Comparison of ENCODE assay signal across 17 cellular contexts in the genomic region with DNA sequence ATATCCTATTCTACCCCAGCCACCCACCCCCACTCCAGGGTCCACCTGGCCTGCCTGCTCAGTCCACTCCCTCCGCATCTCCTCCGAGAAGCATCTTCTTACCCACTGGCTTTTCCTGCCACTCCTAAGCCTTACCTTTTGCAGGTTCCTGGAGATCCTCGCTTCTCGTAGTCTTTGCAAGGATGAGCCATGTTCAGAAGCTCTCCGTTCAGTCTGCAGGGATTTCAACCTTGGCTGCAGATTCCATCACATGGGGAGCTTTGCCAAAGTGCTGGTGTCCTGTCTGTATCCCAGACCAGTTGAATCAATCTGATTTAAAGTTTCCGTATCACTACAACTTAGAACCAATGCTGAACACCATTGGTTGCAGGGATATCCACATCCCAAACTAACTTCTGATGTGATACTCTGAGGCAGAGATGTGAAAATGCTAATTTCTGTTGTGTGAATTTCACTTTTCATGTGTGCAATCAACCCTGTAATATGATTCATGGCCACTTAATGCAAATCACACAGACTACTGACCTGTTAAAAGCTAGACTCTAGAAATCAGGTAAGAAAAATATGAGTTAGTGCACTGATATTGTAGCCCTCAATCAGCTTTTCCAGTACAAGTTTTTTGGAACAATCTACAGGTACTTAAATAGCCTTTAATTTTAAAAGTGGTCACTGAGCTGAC.
DNase-seq lines count a peak whose midpoint lies in the region; ATAC-seq, FAIRE-seq and TF ChIP-seq lines count a peak whose summit lies in the region.
"Had no signal": no experiment of that assay in that cellular context is flagged by ENCODE, and none has a peak within 500 bp of the region (broad histone marks: within the 10 kb centered on the region; RNA-seq: fewer than 3 reads in every experiment).

No MANE protein-coding gene starts in this region.

- TF ChIP-seq CTCF in PC-3 (conservative IDR thresholded peaks at IDR 0.05; ENCODE audit: low read depth, low read length), result no peak
- TF ChIP-seq CTCF in GM12878 (IDR thresholded peaks at IDR 0.05 in 2 of 3, conservative IDR thresholded peaks at IDR 0.05 in 1 of 3; ENCODE audit: control insufficient read depth in 2 of 3, extremely low read depth in 1 of 3, insufficient read depth in 1 of 3, low read depth in 3 of 3, low read length in 3 of 3), result no peak
- no peak for TF ChIP-seq CTCF in neural crest cell (conservative IDR thresholded peaks at IDR 0.05)

- TF ChIP-seq EP300 in GM12878 (IDR thresholded peaks at IDR 0.05; ENCODE audit: borderline replicate concordance in 1 of 2, control insufficient read depth in 1 of 2, low read depth in 2 of 2, low read length in 2 of 2), result no peak

- RAD21 ChIA-PET in GM12878 (lab: Charles Lee; ENCODE audit: unreplicated experiment), result no interaction called here

- H3K27me3 Mint-ChIP-seq in neural crest cell (ENCODE audit: low read depth), result no peaks in the 10 kb centered on the region

- no peak for FAIRE-seq in GM12878 (lab: Jason Lieb, UNC)
- FAIRE-seq: small intestine had no signal

- SMC1A ChIA-PET in GM12878 (lab: Charles Lee; ENCODE audit: uncharacterized antibody, unreplicated experiment), result interaction anchor here (1.1 kb wide), 1 partner anchor 12 kb away, joined by 4 read pairs; no protein-coding TSS in a partner anchor

- H3K4me3 ChIP-seq in PC-3 (ENCODE audit: low read length) (no peak overlapping the region), GM12878 (no peak overlapping the region)
- H3K4me3 ChIP-seq: testis had no signal

- H3K9me3 Mint-ChIP-seq in neural crest cell, result no peaks in the 10 kb centered on the region

- peak overlapping the region; percentile 86 for H3K27ac Mint-ChIP-seq in neural crest cell (ENCODE audit: unreplicated experiment)

- TF ChIP-seq POLR2A in GM12878 (IDR thresholded peaks at IDR 0.05; ENCODE audit: low read depth, low read length), result no peak

- ATAC-seq in PC-3 (no peak), GM12878 (peak; percentile 28), HG03439 (IDR thresholded peaks at IDR 0.05; ENCODE audit: unreplicated experiment) (no peak), HG02973 (IDR thresholded peaks at IDR 0.05; ENCODE audit: unreplicated experiment) (no peak)
- ATAC-seq: activated CD4-positive, CD25-positive, alpha-beta regulatory T cell treated with anti-CD3 and anti-CD28 coated beads, Interleukin-2, amount 50 U/mL, for 24 hours had no signal

- peak; percentile 34 for DNase-seq in DMS53 (lab: John Stamatoyannopoulos, UW)
- DNase-seq in DMS53 treated with DMSO at 0.1 percent for 48 hours (lab: John Stamatoyannopoulos, UW; ENCODE audit: unreplicated experiment), result no peak
- DNase-seq in PC-3, result no peak
- DNase-seq in GM12878 (ENCODE audit: low read depth, low spot score), result no peak
- no peak for DNase-seq in neural crest cell (ENCODE audit: low read depth, low spot score)
- DNase-seq in OCI-M2 (lab: John Stamatoyannopoulos, UW; ENCODE audit: unreplicated experiment), result no peak
- DNase-seq: activated effector memory CD4-positive, alpha-beta T cell treated with anti-CD3 and anti-CD28 coated beads, Interleukin-2, amount 50 U/mL, for 16 hours; COR-L47; NCI-H1092 treated with DMSO at 0.1 percent for 48 hours; NCI-H226; small intestine; SW 1271; testis had no signal

- H3K4me1 ChIP-seq in PC-3 (ENCODE audit: insufficient read depth, low read length), result peaks cover 66% of the 10 kb centered on the region
- H3K4me1 ChIP-seq in GM12878 (ENCODE audit: control insufficient read depth, insufficient read depth, low read length), result peaks cover 11% of the 10 kb centered on the region

- no peak overlapping the region for H2AFZ ChIP-seq in PC-3 (ENCODE audit: low read length)
- no peak overlapping the region for H2AFZ ChIP-seq in GM12878 (ENCODE audit: control insufficient read depth, low read depth, low read length)

- H3K36me3 Mint-ChIP-seq in neural crest cell (ENCODE audit: low read depth), result peaks cover 39% of the 10 kb centered on the region

- H3K9me3 ChIP-seq in PC-3 (ENCODE audit: low read length), result no peaks in the 10 kb centered on the region
- H3K9me3 ChIP-seq in GM12878 (replicated peaks; ENCODE audit: control insufficient read depth, insufficient read depth, low read length), result no peaks in the 10 kb centered on the region
- H3K9me3 ChIP-seq: testis had no signal

- H3K27ac ChIP-seq in PC-3 (ENCODE audit: low read length) (peak overlapping the region; percentile 84; the same call in 1 of the 2 replicates), GM12878 (ENCODE audit: control insufficient read depth, insufficient read depth) (no peak overlapping the region)
- H3K27ac ChIP-seq: 22Rv1 had no signal

- CTCF ChIA-PET in PC-3 (lab: Charles Lee) (no interaction called here), GM12878 (lab: Yijun Ruan, JAX) (interaction anchor here (1.0 to 2.2 kb wide), 3 partner anchors 10 to 78 kb away, joined by 4 to 8 read pairs (median 5); no protein-coding TSS in a partner anchor)

- in situ Hi-C loops in GM12878 (cut with MboI), result no loop called here

- H3K79me2 ChIP-seq in PC-3 (ENCODE audit: low read length), result 0 out of 2 replicates have a peak, but pooled peaks cover 6% of the 10 kb centered on the region
- H3K79me2 ChIP-seq in GM12878 (ENCODE audit: control insufficient read depth, insufficient read depth, low read length), result no peaks in the 10 kb centered on the region

- peaks cover 33% of the 10 kb centered on the region for H3F3A ChIP-seq in PC-3 (ENCODE audit: low read length, unreplicated experiment)

- H3K9ac ChIP-seq in PC-3 (ENCODE audit: low read length), result no peak overlapping the region
- no peak overlapping the region for H3K9ac ChIP-seq in GM12878 (ENCODE audit: control insufficient read depth, insufficient read depth, low read length)

- H4K20me1 ChIP-seq in PC-3 (ENCODE audit: low read length), result peaks cover 13% of the 10 kb centered on the region; the same call in 1 of the 2 replicates
- H4K20me1 ChIP-seq in GM12878 (ENCODE audit: control insufficient read depth, insufficient read depth), result no peaks in the 10 kb centered on the region

- BruUV-seq in PC-3 (replicated peaks; lab: Mats Ljungman, UMichigan), result no TSS peak
- BruUV-seq in GM12878 (replicated peaks; lab: Mats Ljungman, UMichigan), result no TSS peak

- no peaks in the 10 kb centered on the region for H3K9me2 ChIP-seq in PC-3 (replicated peaks; ENCODE audit: low read length)

- H3K4me2 ChIP-seq in PC-3 (ENCODE audit: low read length), result no peak overlapping the region
- H3K4me2 ChIP-seq in GM12878 (ENCODE audit: control insufficient read depth, insufficient read depth), result no peak overlapping the region

- intact Hi-C loops in PC-3 (cut with micrococcal nuclease), result loop anchor here (10.0 kb wide), 1 partner anchor 71 kb away; a partner anchor contains a TSS
- intact Hi-C loops in GM12878 (cut with micrococcal nuclease; ENCODE audit: unreplicated experiment), result no loop called here

- WGBS in GM12878 (ENCODE audit: insufficient coverage, insufficient replicate concordance, low lambda C conversion rate, missing lambda C conversion rate), result 96% methylated on average over 6 of the region's 6 CpGs

- H3K36me3 ChIP-seq in PC-3 (ENCODE audit: low read depth, low read length), result peaks cover 68% of the 10 kb centered on the region
- H3K36me3 ChIP-seq in GM12878 (ENCODE audit: control insufficient read depth in 2 of 2, insufficient read depth in 2 of 2, low read length in 1 of 2), result no peaks in the 10 kb centered on the region; a peak in 1 of 4 replicates

- peaks cover 22% of the 10 kb centered on the region for H3K4me1 Mint-ChIP-seq in neural crest cell

- no peak for TF ChIP-seq RAD21 in GM12878 (IDR thresholded peaks at IDR 0.05; ENCODE audit: insufficient read depth, low read depth, low read length)

- H3K27me3 ChIP-seq in PC-3 (ENCODE audit: low read length) (no peaks in the 10 kb centered on the region), GM12878 (replicated peaks in 1 of 2; ENCODE audit: control insufficient read depth in 2 of 2, insufficient read depth in 2 of 2, low read length in 1 of 2) (no peaks in the 10 kb centered on the region)
- H3K27me3 ChIP-seq: testis had no signal

- POLR2A ChIA-PET in PC-3 (lab: Charles Lee; ENCODE audit: unreplicated experiment), result interaction anchor here (0.9 kb wide), 1 partner anchor 73 kb away, joined by 5 read pairs; no protein-coding TSS in a partner anchor
- POLR2A ChIA-PET in GM12878 (lab: Charles Lee), result no interaction called here

- H3K4me3 Mint-ChIP-seq in neural crest cell, result peak overlapping the region; percentile 50

TF ChIP-seq in GM12878, 131 proteins besides CTCF, POLR2A, EP300 and RAD21 (continues in another document):
- TF ChIP-seq LARP7 (IDR thresholded peaks at IDR 0.05) (no peak), CHD4 (IDR thresholded peaks at IDR 0.05) (no peak), ZZZ3 (IDR thresholded peaks at IDR 0.05; ENCODE audit: control insufficient read depth, insufficient read length, low read depth) (no peak), SMC3 (IDR thresholded peaks at IDR 0.05; ENCODE audit: borderline replicate concordance, low read length) (no peak), MYC (IDR thresholded peaks at IDR 0.05; ENCODE audit: insufficient read depth, insufficient read length, insufficient replicate concordance, low read length, severe bottlenecking) (no peak), NR2C1 (IDR thresholded peaks at IDR 0.05) (no peak), NFIC (IDR thresholded peaks at IDR 0.05; ENCODE audit: low read depth, low read length) (no peak)
- TF ChIP-seq, protein P1, sequence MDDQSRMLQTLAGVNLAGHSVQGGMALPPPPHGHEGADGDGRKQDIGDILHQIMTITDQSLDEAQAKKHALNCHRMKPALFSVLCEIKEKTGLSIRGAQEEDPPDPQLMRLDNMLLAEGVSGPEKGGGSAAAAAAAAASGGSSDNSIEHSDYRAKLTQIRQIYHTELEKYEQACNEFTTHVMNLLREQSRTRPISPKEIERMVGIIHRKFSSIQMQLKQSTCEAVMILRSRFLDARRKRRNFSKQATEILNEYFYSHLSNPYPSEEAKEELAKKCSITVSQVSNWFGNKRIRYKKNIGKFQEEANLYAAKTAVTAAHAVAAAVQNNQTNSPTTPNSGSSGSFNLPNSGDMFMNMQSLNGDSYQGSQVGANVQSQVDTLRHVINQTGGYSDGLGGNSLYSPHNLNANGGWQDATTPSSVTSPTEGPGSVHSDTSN (IDR thresholded peaks at IDR 0.05; ENCODE audit: insufficient replicate concordance, low read depth, low read length), result no peak
- TF ChIP-seq, protein P2, sequence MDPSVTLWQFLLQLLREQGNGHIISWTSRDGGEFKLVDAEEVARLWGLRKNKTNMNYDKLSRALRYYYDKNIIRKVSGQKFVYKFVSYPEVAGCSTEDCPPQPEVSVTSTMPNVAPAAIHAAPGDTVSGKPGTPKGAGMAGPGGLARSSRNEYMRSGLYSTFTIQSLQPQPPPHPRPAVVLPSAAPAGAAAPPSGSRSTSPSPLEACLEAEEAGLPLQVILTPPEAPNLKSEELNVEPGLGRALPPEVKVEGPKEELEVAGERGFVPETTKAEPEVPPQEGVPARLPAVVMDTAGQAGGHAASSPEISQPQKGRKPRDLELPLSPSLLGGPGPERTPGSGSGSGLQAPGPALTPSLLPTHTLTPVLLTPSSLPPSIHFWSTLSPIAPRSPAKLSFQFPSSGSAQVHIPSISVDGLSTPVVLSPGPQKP (IDR thresholded peaks at IDR 0.05; ENCODE audit: low read depth, low read length), result no peak
